8 cellular contexts compared by ENCODE assay signal in genomic region chr6:127266178-127266891, GRCh38. TPM values are rescaled to one million over a fixed set of nuclear protein-coding genes. Genes with fewer than 3 reads are reported as not detected.
DNase-seq lines count a peak whose midpoint lies in the region; FAIRE-seq lines count a peak whose summit lies in the region.

Gene RNF146 (plus strand): TSS chr6:127266864. CDS start chr6:127280339, 13,475 bp downstream.

- no peaks in the 10 kb centered on the region for H3K4me1 ChIP-seq in ES-I3 (ENCODE audit: insufficient read depth, low read length)
- H3K4me1 ChIP-seq in neuron (ENCODE audit: insufficient read depth, low read length): peaks cover 15% of the 10 kb centered on the region

- H3K4me3 ChIP-seq in H7 (ENCODE audit: insufficient read depth, low read depth, low read length): peak within 1 kb of the TSS; percentile 94
- peak within 1 kb of the TSS; percentile 96 for H3K4me3 ChIP-seq in neuron (ENCODE audit: low read length)

- peak; percentile 85 for DNase-seq in H7
- DNase-seq in LoVo (ENCODE audit: low spot score): peak; percentile 84
- DNase-seq in SHP77 (lab: John Stamatoyannopoulos, UW): peak; percentile 79 to 83
- peak; percentile 56 for DNase-seq in activated gamma-delta T cell treated with anti-CD3 and anti-CD28 coated beads, Interleukin-2, amount 50 U/mL, for 16 hours (ENCODE audit: low read depth)
- peak; percentile 80 to 91 for DNase-seq in frontal cortex (ENCODE audit: low spot score in 2 of 2)
- peak; percentile 75 for DNase-seq in stromal cell of bone marrow (ENCODE audit: low read depth)

- FAIRE-seq in frontal cortex (lab: Jason Lieb, UNC): no peak

- H3K9me3 ChIP-seq in ES-I3 (ENCODE audit: control insufficient read depth, insufficient read depth, low read length): no peaks in the 10 kb centered on the region
- H3K9me3 ChIP-seq in neuron (ENCODE audit: low read length): no peaks in the 10 kb centered on the region

- H3K9ac ChIP-seq in ES-I3 (ENCODE audit: low read depth, low read length): peak within 1 kb of the TSS; percentile 99

- H3K27me3 ChIP-seq in H7 (ENCODE audit: control insufficient read depth, insufficient read depth, low read length) (no peaks in the 10 kb centered on the region), neuron (ENCODE audit: insufficient read depth, low read length) (no peaks in the 10 kb centered on the region)

- peak within 1 kb of the TSS; percentile 94 for H2AFZ ChIP-seq in neuron (ENCODE audit: low read depth, low read length)

- H3K36me3 ChIP-seq in ES-I3 (ENCODE audit: insufficient read depth, low read length) (no peaks in the 10 kb centered on the region), H7 (replicated peaks; ENCODE audit: control insufficient read depth, insufficient read depth, low read length) (no peaks in the 10 kb centered on the region), neuron (ENCODE audit: insufficient read depth, low read length) (no peaks in the 10 kb centered on the region)

RNA-seq across cellular contexts. Expression of gene RNF146, which starts in this region (rescaled TPM):
- 27.5 and 36.2 TPM in 2 replicates for total RNA-seq in H7 (2014; rRNA removed; shearing (Covaris generic))
- total RNA-seq in frontal cortex: 121 TPM

Comparison
In these comparisons a context has a peak if more than half of its experiments do, and no peak if none do; other contexts are left out.
1. Peak in every context shown above with its lines: DNase-seq and H3K4me3 ChIP-seq.